In the genomic region with DNA sequence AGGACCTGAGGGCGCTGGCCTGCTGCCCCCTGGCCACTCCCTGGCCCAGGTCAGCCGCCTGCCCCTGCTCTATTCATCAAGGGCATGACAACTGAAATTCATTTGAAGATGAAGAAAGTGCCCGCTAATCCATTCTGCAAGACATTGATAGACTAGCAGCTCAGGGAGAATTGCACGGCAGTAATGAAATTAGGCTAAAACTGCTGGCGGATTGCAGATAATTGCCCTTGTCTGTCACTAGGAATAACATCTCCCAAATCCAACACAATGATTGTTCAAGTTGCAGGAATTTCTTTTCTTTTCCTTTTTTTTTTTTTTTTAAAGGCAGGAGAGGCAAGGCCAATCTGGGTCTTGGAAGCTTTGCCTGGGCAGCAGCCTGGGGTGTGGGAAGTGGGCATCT, we compare ENCODE assay signal across 22 cellular contexts.
"Had no signal": no experiment of that assay in that cellular context is flagged by ENCODE, and none has a peak within 500 bp of the region (broad histone marks: within the 10 kb centered on the region; RNA-seq: fewer than 3 reads in every experiment).

No MANE protein-coding gene starts in this region.

- H3K4me1 Mint-ChIP-seq: activated CD4-positive, alpha-beta T cell treated with anti-CD3 and anti-CD28 coated beads, Interleukin-2, amount 10 ng/mL, durations not matched to agents 24 days and 14 days had no signal

- ATAC-seq: activated naive CD4-positive, alpha-beta T cell treated with anti-CD3 and anti-CD28 coated beads, Interleukin-2, amount 50 U/mL, for 72 hours; activated naive CD8-positive, alpha-beta T cell treated with anti-CD3 and anti-CD28 coated beads, Interleukin-2, amount 50 U/mL, for 24 hours; activated T-cell treated with anti-CD3 and anti-CD28 coated beads, Interleukin-2, amount 50 U/mL, for 4 hours; WTC11 had no signal

- DNase-seq: activated CD4-positive, alpha-beta memory T cell treated with anti-CD3 and anti-CD28 coated beads for 36 hours; activated CD4-positive, alpha-beta T cell treated with anti-CD3 and anti-CD28 coated beads, Interleukin-2, amount 10 ng/mL, durations not matched to agents 24 days and 14 days; activated CD4-positive, CD25-positive, alpha-beta regulatory T cell treated with anti-CD3 and anti-CD28 coated beads, Interleukin-2, amount 50 U/mL, for 72 hours; activated CD8-positive, alpha-beta memory T cell treated with anti-CD3 and anti-CD28 coated beads for 24 hours; activated effector memory CD4-positive, alpha-beta T cell treated with anti-CD3 and anti-CD28 coated beads, Interleukin-2, amount 50 U/mL, for 16 hours; activated naive CD4-positive, alpha-beta T cell treated with Interleukin-2 at 50 U/mL for 16 hours; activated naive CD8-positive, alpha-beta T cell treated with anti-CD3 and anti-CD28 coated beads, Interleukin-2, amount 50 U/mL, for 24 hours; activated T-cell treated with anti-CD3 and anti-CD28 coated beads, Interleukin-2, amount 50 U/mL, for 4 hours; amniotic stem cell; Kasumi-1; KBM-7; NCI-H146; NCI-H187 treated with DMSO at 0.1 percent for 48 hours; NCI-H2081 treated with DMSO at 0.1 percent for 48 hours; NCI-H2171 treated with DMSO at 0.1 percent for 48 hours; NCI-H226; NCI-H526; T-helper 9 cell had no signal

- H3K36me3 Mint-ChIP-seq: activated CD4-positive, alpha-beta memory T cell treated with anti-CD3 and anti-CD28 coated beads for 36 hours; activated naive CD4-positive, alpha-beta T cell treated with anti-CD3 and anti-CD28 coated beads, Interleukin-2, amount 50 U/mL, for 72 hours; brain; WTC11 had no signal

- H3K27ac Mint-ChIP-seq: activated CD4-positive, alpha-beta memory T cell treated with anti-CD3 and anti-CD28 coated beads for 36 hours; activated CD4-positive, alpha-beta T cell treated with anti-CD3 and anti-CD28 coated beads, Interleukin-2, amount 10 ng/mL, durations not matched to agents 24 days and 14 days; activated naive CD4-positive, alpha-beta T cell treated with anti-CD3 and anti-CD28 coated beads, Interleukin-2, amount 50 U/mL, for 72 hours; activated naive CD8-positive, alpha-beta T cell treated with anti-CD3 and anti-CD28 coated beads, Interleukin-2, amount 50 U/mL, for 24 hours; T-helper 1 cell treated with Interleukin-12 subunit alpha and Interleukin-12 subunit beta and Interleukin-4 antibody, amounts not matched to agents 30 μg/mL and 1 μg/mL, for 36 hours; WTC11 had no signal

- H3K4me3 Mint-ChIP-seq: activated CD4-positive, alpha-beta memory T cell treated with anti-CD3 and anti-CD28 coated beads for 36 hours; activated CD4-positive, alpha-beta T cell treated with anti-CD3 and anti-CD28 coated beads, Interleukin-2, amount 10 ng/mL, durations not matched to agents 24 days and 14 days; activated naive CD8-positive, alpha-beta T cell treated with anti-CD3 and anti-CD28 coated beads, Interleukin-2, amount 50 U/mL, for 24 hours; activated T-cell treated with anti-CD3 and anti-CD28 coated beads, Interleukin-2, amount 50 U/mL, for 4 hours; brain; T-helper 1 cell treated with Interleukin-12 subunit alpha and Interleukin-12 subunit beta and Interleukin-4 antibody, amounts not matched to agents 30 μg/mL and 1 μg/mL, for 36 hours; WTC11 had no signal

- H3K9me3 Mint-ChIP-seq: activated CD4-positive, alpha-beta memory T cell treated with anti-CD3 and anti-CD28 coated beads for 36 hours; activated CD4-positive, alpha-beta T cell treated with anti-CD3 and anti-CD28 coated beads, Interleukin-2, amount 10 ng/mL, durations not matched to agents 24 days and 14 days; activated naive CD4-positive, alpha-beta T cell treated with anti-CD3 and anti-CD28 coated beads, Interleukin-2, amount 50 U/mL, for 72 hours; activated naive CD8-positive, alpha-beta T cell treated with anti-CD3 and anti-CD28 coated beads, Interleukin-2, amount 50 U/mL, for 24 hours; activated T-cell treated with anti-CD3 and anti-CD28 coated beads, Interleukin-2, amount 50 U/mL, for 4 hours; T-helper 1 cell treated with Interleukin-12 subunit alpha and Interleukin-12 subunit beta and Interleukin-4 antibody, amounts not matched to agents 30 μg/mL and 1 μg/mL, for 36 hours; WTC11 had no signal
